8 cellular contexts compared by ENCODE assay signal in genomic region chr2:41543726-41544125, GRCh38.
"Had no signal": no experiment of that assay in that cellular context is flagged by ENCODE, and none has a peak within 500 bp of the region (broad histone marks: within the 10 kb centered on the region; RNA-seq: fewer than 3 reads in every experiment).

No MANE protein-coding gene starts in this region.

- DNase-seq: GDM1, GF-D8 had no signal

- H3K4me3 ChIP-seq: GM12878 had no signal

- FAIRE-seq: G401.6, GM12878, GM12891, GM12892, GM18507, GM19239 had no signal

- ATAC-seq: GM12878 had no signal
